In genomic region chr13:44894001-44894770, GRCh38 we compare ENCODE assay signal across 16 cellular contexts.
DNase-seq lines count a peak whose midpoint lies in the region; ATAC-seq and TF ChIP-seq lines count a peak whose summit lies in the region.
"Had no signal": no experiment of that assay in that cellular context is flagged by ENCODE, and none has a peak within 500 bp of the region (broad histone marks: within the 10 kb centered on the region; RNA-seq: fewer than 3 reads in every experiment).

No MANE protein-coding gene starts in this region.

- H3K36me3 ChIP-seq in OCI-LY3 (replicated peaks; ENCODE audit: low read depth, low read length): no peaks in the 10 kb centered on the region
- H3K36me3 ChIP-seq in right lobe of liver: no peaks in the 10 kb centered on the region
- no peaks in the 10 kb centered on the region for H3K36me3 ChIP-seq in skeletal muscle tissue (ENCODE audit: control insufficient read depth in 3 of 3, insufficient read depth in 3 of 3, low read length in 3 of 3)
- no peaks in the 10 kb centered on the region for H3K36me3 ChIP-seq in prostate gland
- H3K36me3 ChIP-seq: BLaER1 treated with 17β-estradiol and CSF1 and Interleukin-3, amounts not matched to agents 10 nM and 100 nM; breast epithelium had no signal

- no peaks in the 10 kb centered on the region for H4K20me1 ChIP-seq in OCI-LY3 (ENCODE audit: insufficient read depth, low read length)
- H4K20me1 ChIP-seq: BLaER1 treated with 17β-estradiol and CSF1 and Interleukin-3, amounts not matched to agents 10 nM and 100 nM had no signal

- no peaks in the 10 kb centered on the region for H3K4me1 ChIP-seq in OCI-LY3 (ENCODE audit: low read length)
- no peaks in the 10 kb centered on the region for H3K4me1 ChIP-seq in right lobe of liver
- peaks cover 0 to 9% (median 7%) of the 10 kb centered on the region in 3 donors for H3K4me1 ChIP-seq in skeletal muscle tissue (ENCODE audit: control insufficient read depth in 3 of 3, insufficient read depth in 3 of 3, low read length in 3 of 3)
- no peaks in the 10 kb centered on the region for H3K4me1 ChIP-seq in prostate gland (replicated peaks)
- H3K4me1 ChIP-seq: breast epithelium had no signal

- H3K4me3 ChIP-seq in OCI-LY3 (ENCODE audit: low read length): no peak overlapping the region
- H3K4me3 ChIP-seq in epithelial cell of esophagus (ENCODE audit: low read length): no peak overlapping the region
- H3K4me3 ChIP-seq in right lobe of liver: no peak overlapping the region
- H3K4me3 ChIP-seq in skeletal muscle tissue (ENCODE audit: low read length in 3 of 3): no peak overlapping the region
- no peak overlapping the region for H3K4me3 ChIP-seq in prostate gland
- H3K4me3 ChIP-seq: BLaER1 treated with 17β-estradiol and CSF1 and Interleukin-3, amounts not matched to agents 10 nM and 100 nM; breast epithelium had no signal

- TF ChIP-seq CTCF in OCI-LY3 (IDR thresholded peaks at IDR 0.05; ENCODE audit: low read depth, low read length): no peak
- no peak for TF ChIP-seq CTCF in epithelial cell of esophagus (IDR thresholded peaks at IDR 0.05; ENCODE audit: insufficient read depth, low read depth, low read length, missing control alignments)
- TF ChIP-seq CTCF in right lobe of liver (IDR thresholded peaks at IDR 0.05): no peak
- no peak for TF ChIP-seq CTCF in prostate gland (IDR thresholded peaks at IDR 0.05)

- TF ChIP-seq POLR2A in right lobe of liver (IDR thresholded peaks at IDR 0.05) (no peak), prostate gland (IDR thresholded peaks at IDR 0.05) (no peak)

- H3K9me3 ChIP-seq in OCI-LY3 (ENCODE audit: insufficient read depth, low read length) (no peaks in the 10 kb centered on the region), right lobe of liver (no peaks in the 10 kb centered on the region), skeletal muscle tissue (ENCODE audit: control insufficient read depth in 3 of 3, low read length in 3 of 3) (no peaks in the 10 kb centered on the region), prostate gland (no peaks in the 10 kb centered on the region)
- H3K9me3 ChIP-seq: BLaER1 treated with 17β-estradiol and CSF1 and Interleukin-3, amounts not matched to agents 10 nM and 100 nM; breast epithelium had no signal

- ATAC-seq in right lobe of liver (peak; percentile 23 to 71 (median 32)), HG02870 (IDR thresholded peaks at IDR 0.05; ENCODE audit: unreplicated experiment) (no peak)
- ATAC-seq: activated T-helper 17 cell treated with anti-CD3 and anti-CD28 coated beads, Interleukin-2, amount 50 U/mL, for 72 hours; stimulated activated naive B cell treated with anti-CD40 and anti-IgM and Interleukin-4, amounts not matched to agents 10 μg/mL and 1 μg/mL and 100 μg/mL, for 72 hours had no signal

- no peak overlapping the region for H3K4me2 ChIP-seq in OCI-LY3 (ENCODE audit: low read length)
- H3K4me2 ChIP-seq: BLaER1 treated with 17β-estradiol and CSF1 and Interleukin-3, amounts not matched to agents 10 nM and 100 nM had no signal

- 100% methylated on average over 2 of the region's 13 CpGs for WGBS in right lobe of liver (ENCODE audit: insufficient coverage, low coverage, low lambda C conversion rate, missing lambda C conversion rate)
- WGBS in prostate gland: 82% methylated on average over 13 of the region's 13 CpGs

- intact Hi-C loops in right lobe of liver (cut with DNase I) (no loop called here), prostate gland (cut with DNase I) (no loop called here)

- DNase-seq in epithelial cell of esophagus (ENCODE audit: low read depth) (peak; percentile 33), right lobe of liver (no peak), NCI-H345 (lab: John Stamatoyannopoulos, UW) (no peak), prostate gland (ENCODE audit: low spot score) (no peak)
- no peak for DNase-seq in stimulated activated CD4-positive, alpha-beta T cell treated with anti-CD3 and anti-CD28 coated beads, Interleukin-2, amount 100 ng/mL, for 48 hours
- DNase-seq: dermis blood vessel endothelial cell; GOT3; NCI-H1436; stimulated activated naive B cell treated with anti-CD40 and anti-IgM and Interleukin-4, amounts not matched to agents 10 μg/mL and 1 μg/mL and 100 μg/mL, for 72 hours; T-helper 2 cell had no signal

- H3K9ac ChIP-seq in OCI-LY3 (ENCODE audit: low read length) (no peak overlapping the region), skeletal muscle tissue (ENCODE audit: low read depth in 1 of 3, low read length in 3 of 3) (peak overlapping the region in 2 of 3 donors; percentile 14 to 40)
- H3K9ac ChIP-seq: BLaER1 treated with 17β-estradiol and CSF1 and Interleukin-3, amounts not matched to agents 10 nM and 100 nM had no signal

- peaks cover 12% of the 10 kb centered on the region; the same call in 1 of the 2 replicates for H3K27me3 ChIP-seq in OCI-LY3 (ENCODE audit: low read depth, low read length)
- no peaks in the 10 kb centered on the region for H3K27me3 ChIP-seq in right lobe of liver
- no peaks in the 10 kb centered on the region for H3K27me3 ChIP-seq in skeletal muscle tissue (ENCODE audit: control insufficient read depth in 3 of 3, insufficient read depth in 3 of 3, low read length in 3 of 3)
- H3K27me3 ChIP-seq in prostate gland (replicated peaks; ENCODE audit: insufficient read depth): no peaks in the 10 kb centered on the region
- H3K27me3 ChIP-seq: BLaER1 treated with 17β-estradiol and CSF1 and Interleukin-3, amounts not matched to agents 10 nM and 100 nM; breast epithelium had no signal

- H3K27ac ChIP-seq in OCI-LY3 (ENCODE audit: low read length) (no peak overlapping the region), right lobe of liver (no peak overlapping the region), skeletal muscle tissue (ENCODE audit: low read depth, low read length) (no peak overlapping the region), prostate gland (no peak overlapping the region)
- H3K27ac ChIP-seq: BLaER1 treated with 17β-estradiol and CSF1 and Interleukin-3, amounts not matched to agents 10 nM and 100 nM; breast epithelium had no signal

- H2AFZ ChIP-seq in OCI-LY3 (ENCODE audit: low read depth, low read length): peak overlapping the region; percentile 54; the same call in 1 of the 2 replicates

- H3K79me2 ChIP-seq in OCI-LY3 (ENCODE audit: low read length): no peaks in the 10 kb centered on the region
